ENCODE assay signal across 35 cellular contexts in genomic region chrX:3669841-3670240, GRCh38.
"Had no signal": no experiment of that assay in that cellular context is flagged by ENCODE, and none has a peak within 500 bp of the region (broad histone marks: within the 10 kb centered on the region; RNA-seq: fewer than 3 reads in every experiment).

No MANE protein-coding gene starts in this region.

- H3K27me3 Mint-ChIP-seq: activated B cell treated with CpG ODN at 0.5 μM for 24 hours; activated CD4-positive, alpha-beta memory T cell treated with anti-CD3 and anti-CD28 coated beads for 36 hours; activated CD4-positive, alpha-beta T cell treated with anti-CD3 and anti-CD28 coated beads for 36 hours; activated CD4-positive, alpha-beta T cell treated with anti-CD3 and anti-CD28 coated beads, Interleukin-2, amount 10 ng/mL, durations not matched to agents 24 days and 14 days; activated CD8-positive, alpha-beta memory T cell treated with anti-CD3 and anti-CD28 coated beads, Interleukin-2, amount 10 ng/mL, durations not matched to agents 7 days and 5 days; activated naive CD4-positive, alpha-beta T cell treated with anti-CD3 and anti-CD28 coated beads, Interleukin-2, amount 10 ng/mL, durations not matched to agents 7 days and 5 days; activated naive CD8-positive, alpha-beta T cell; dendritic cell treated with granulocyte-macrophage colony-stimulating factor and Interleukin-4, amounts not matched to agents 40 ng/mL and 50 ng/mL, for 4 days; T-cell had no signal

- DNase-seq: activated B cell treated with CpG ODN at 0.5 μM for 24 hours; activated CD4-positive, alpha-beta memory T cell treated with anti-CD3 and anti-CD28 coated beads for 36 hours; activated CD4-positive, alpha-beta T cell treated with anti-CD3 and anti-CD28 coated beads for 36 hours; activated CD4-positive, alpha-beta T cell treated with anti-CD3 and anti-CD28 coated beads, Interleukin-2, amount 10 ng/mL, durations not matched to agents 24 days and 14 days; activated CD4-positive, CD25-positive, alpha-beta regulatory T cell treated with anti-CD3 and anti-CD28 coated beads, Interleukin-2, amount 50 U/mL, for 72 hours; activated CD8-positive, alpha-beta memory T cell treated with anti-CD3 and anti-CD28 coated beads, Interleukin-2, amount 10 ng/mL, durations not matched to agents 7 days and 5 days; activated CD8-positive, alpha-beta memory T cell treated with anti-CD3 and anti-CD28 coated beads, Interleukin-2, amount 50 U/mL, for 4 hours; activated CD8-positive, alpha-beta T cell treated with anti-CD3 and anti-CD28 coated beads, Interleukin-2, amount 10 ng/mL, durations not matched to agents 7 days and 5 days; activated effector memory CD4-positive, alpha-beta T cell treated with anti-CD3 and anti-CD28 coated beads, Interleukin-2, amount 50 U/mL, for 16 hours; activated naive CD4-positive, alpha-beta T cell treated with anti-CD3 and anti-CD28 coated beads, Interleukin-2, amount 10 ng/mL, durations not matched to agents 7 days and 5 days; activated T-cell treated with anti-CD3 and anti-CD28 coated beads, Interleukin-2, amount 50 U/mL, for 1 hour; activated T-cell treated with anti-CD3 and anti-CD28 coated beads, Interleukin-2, amount 50 U/mL, for 48 hours; amniotic stem cell; anterior cingulate cortex; brain microvascular endothelial cell; caudate nucleus; cerebellar nuclear complex; dorsolateral prefrontal cortex; effector memory CD4-positive, alpha-beta T cell; erythroblast; foreskin keratinocyte; gastrocnemius medialis; glutamatergic neuron; SW 1271; T-cell; T1000; WERI-Rb-1 had no signal

- H3K27me3 ChIP-seq: brain microvascular endothelial cell, esophagus muscularis mucosa, foreskin keratinocyte, gastrocnemius medialis had no signal

- H3K27ac Mint-ChIP-seq: activated B cell treated with CpG ODN at 0.5 μM for 24 hours; activated CD4-positive, alpha-beta memory T cell treated with anti-CD3 and anti-CD28 coated beads for 36 hours; activated CD4-positive, alpha-beta T cell treated with anti-CD3 and anti-CD28 coated beads for 36 hours; activated CD8-positive, alpha-beta memory T cell treated with anti-CD3 and anti-CD28 coated beads, Interleukin-2, amount 10 ng/mL, durations not matched to agents 7 days and 5 days; activated CD8-positive, alpha-beta T cell treated with anti-CD3 and anti-CD28 coated beads, Interleukin-2, amount 10 ng/mL, durations not matched to agents 7 days and 5 days; activated naive CD4-positive, alpha-beta T cell treated with anti-CD3 and anti-CD28 coated beads, Interleukin-2, amount 10 ng/mL, durations not matched to agents 7 days and 5 days; activated naive CD8-positive, alpha-beta T cell; activated T-helper 1 cell treated with anti-CD3 and anti-CD28 coated beads, Interleukin-12 subunit alpha, Interleukin-12 subunit beta, Interleukin-2, Interleukin-4 antibody, amounts not matched to agents 30 ng/mL and 10 ng/mL and 1 ng/mL, durations not matched to agents 14 hours and 24 hours and 36 hours; activated T-helper 2 cell treated with anti-CD3 and anti-CD28 coated beads, Interferon-gamma antibody, Interleukin-2, Interleukin-4, amounts not matched to agents 10 μg/mL and 5 μg/mL and 100 μg/mL, durations not matched to agents 14 hours and 24 hours and 36 hours; dendritic cell treated with granulocyte-macrophage colony-stimulating factor and Interleukin-4, amounts not matched to agents 40 ng/mL and 50 ng/mL, for 4 days; T-cell; T-helper 1 cell treated with Interleukin-12 subunit alpha and Interleukin-12 subunit beta and Interleukin-4 antibody, amounts not matched to agents 30 μg/mL and 1 μg/mL, for 36 hours had no signal

- H3K36me3 ChIP-seq: brain microvascular endothelial cell, gastrocnemius medialis had no signal

- H3K9me3 Mint-ChIP-seq: activated B cell treated with CpG ODN at 0.5 μM for 24 hours; activated CD4-positive, alpha-beta memory T cell treated with anti-CD3 and anti-CD28 coated beads for 36 hours; activated CD4-positive, alpha-beta T cell treated with anti-CD3 and anti-CD28 coated beads, Interleukin-2, amount 10 ng/mL, durations not matched to agents 24 days and 14 days; activated naive CD4-positive, alpha-beta T cell treated with anti-CD3 and anti-CD28 coated beads, Interleukin-2, amount 10 ng/mL, durations not matched to agents 7 days and 5 days; activated T-helper 1 cell treated with anti-CD3 and anti-CD28 coated beads, Interleukin-12 subunit alpha, Interleukin-12 subunit beta, Interleukin-2, Interleukin-4 antibody, amounts not matched to agents 30 ng/mL and 10 ng/mL and 1 ng/mL, durations not matched to agents 14 hours and 24 hours and 36 hours; activated T-helper 2 cell treated with anti-CD3 and anti-CD28 coated beads, Interferon-gamma antibody, Interleukin-2, Interleukin-4, amounts not matched to agents 10 μg/mL and 5 μg/mL and 100 μg/mL, durations not matched to agents 14 hours and 24 hours and 36 hours; dendritic cell treated with granulocyte-macrophage colony-stimulating factor and Interleukin-4, amounts not matched to agents 40 ng/mL and 50 ng/mL, for 4 days; T-cell; T-helper 1 cell treated with Interleukin-12 subunit alpha and Interleukin-12 subunit beta and Interleukin-4 antibody, amounts not matched to agents 30 μg/mL and 1 μg/mL, for 36 hours; T-helper 2 cell treated with Interferon-gamma antibody and Interleukin-4, amounts not matched to agents 5 μg/mL and 100 μg/mL, for 36 hours had no signal

- H3K4me3 Mint-ChIP-seq: activated B cell treated with CpG ODN at 0.5 μM for 24 hours; activated CD4-positive, alpha-beta memory T cell treated with anti-CD3 and anti-CD28 coated beads for 36 hours; activated CD4-positive, alpha-beta T cell treated with anti-CD3 and anti-CD28 coated beads for 36 hours; activated CD4-positive, alpha-beta T cell treated with anti-CD3 and anti-CD28 coated beads, Interleukin-2, amount 10 ng/mL, durations not matched to agents 24 days and 14 days; activated CD8-positive, alpha-beta memory T cell treated with anti-CD3 and anti-CD28 coated beads, Interleukin-2, amount 10 ng/mL, durations not matched to agents 7 days and 5 days; activated CD8-positive, alpha-beta T cell treated with anti-CD3 and anti-CD28 coated beads, Interleukin-2, amount 10 ng/mL, durations not matched to agents 7 days and 5 days; activated naive CD4-positive, alpha-beta T cell treated with anti-CD3 and anti-CD28 coated beads, Interleukin-2, amount 10 ng/mL, durations not matched to agents 7 days and 5 days; activated naive CD8-positive, alpha-beta T cell; activated T-helper 1 cell treated with anti-CD3 and anti-CD28 coated beads, Interleukin-12 subunit alpha, Interleukin-12 subunit beta, Interleukin-2, Interleukin-4 antibody, amounts not matched to agents 30 ng/mL and 10 ng/mL and 1 ng/mL, durations not matched to agents 14 hours and 24 hours and 36 hours; dendritic cell treated with granulocyte-macrophage colony-stimulating factor and Interleukin-4, amounts not matched to agents 40 ng/mL and 50 ng/mL, for 4 days; T-cell; T-helper 1 cell treated with Interleukin-12 subunit alpha and Interleukin-12 subunit beta and Interleukin-4 antibody, amounts not matched to agents 30 μg/mL and 1 μg/mL, for 36 hours; T-helper 2 cell treated with Interferon-gamma antibody and Interleukin-4, amounts not matched to agents 5 μg/mL and 100 μg/mL, for 36 hours had no signal

- H3K27ac ChIP-seq: brain microvascular endothelial cell, coronary artery, dorsolateral prefrontal cortex, esophagus muscularis mucosa, foreskin keratinocyte, gastrocnemius medialis, WERI-Rb-1 had no signal

- H3K4me1 ChIP-seq: esophagus muscularis mucosa, foreskin keratinocyte, gastrocnemius medialis had no signal

- H3K4me3 ChIP-seq: coronary artery, dorsolateral prefrontal cortex, esophagus muscularis mucosa, gastrocnemius medialis had no signal

- H3K9me3 ChIP-seq: esophagus muscularis mucosa, gastrocnemius medialis had no signal

- ATAC-seq: activated CD4-positive, alpha-beta T cell treated with anti-CD3 and anti-CD28 coated beads for 36 hours; activated CD8-positive, alpha-beta memory T cell treated with anti-CD3 and anti-CD28 coated beads, Interleukin-2, amount 10 ng/mL, durations not matched to agents 7 days and 5 days; activated CD8-positive, alpha-beta T cell treated with anti-CD3 and anti-CD28 coated beads, Interleukin-2, amount 10 ng/mL, durations not matched to agents 7 days and 5 days; foreskin keratinocyte; gastrocnemius medialis; T-cell had no signal

- H3K4me1 Mint-ChIP-seq: activated CD4-positive, alpha-beta T cell treated with anti-CD3 and anti-CD28 coated beads for 36 hours; activated CD8-positive, alpha-beta memory T cell treated with anti-CD3 and anti-CD28 coated beads, Interleukin-2, amount 10 ng/mL, durations not matched to agents 7 days and 5 days; activated naive CD4-positive, alpha-beta T cell treated with anti-CD3 and anti-CD28 coated beads, Interleukin-2, amount 10 ng/mL, durations not matched to agents 7 days and 5 days had no signal
